Comparison of ENCODE assay signal across 9 cellular contexts in the genomic region with DNA sequence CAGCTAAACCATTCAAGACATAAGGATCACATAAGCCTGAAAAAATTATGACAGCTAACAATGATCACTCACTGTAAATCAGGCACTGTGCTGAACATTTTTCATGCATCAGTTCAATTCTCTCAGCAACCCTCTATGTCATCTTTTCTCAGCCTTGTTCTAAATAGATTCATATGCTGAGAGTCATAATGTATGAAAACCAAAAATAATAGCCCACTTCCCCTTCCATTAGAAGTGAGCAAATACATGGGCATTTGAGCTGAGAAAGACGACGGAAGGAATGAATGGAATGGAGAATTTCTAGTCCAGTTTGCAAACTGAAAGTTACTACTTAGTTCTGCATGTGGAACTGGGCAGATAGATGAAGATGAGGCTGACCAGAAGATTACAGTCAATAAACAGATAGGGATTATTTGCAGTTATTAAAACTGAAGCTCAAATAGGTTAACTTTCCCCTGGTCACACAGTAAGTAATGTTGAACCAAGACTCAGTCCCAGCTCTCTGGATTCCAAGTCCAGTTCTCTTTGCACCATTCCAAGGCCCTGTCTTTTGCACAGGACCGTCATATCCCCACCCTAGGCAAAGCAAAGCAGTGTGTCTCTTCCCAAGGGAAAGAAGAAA. TPM values are rescaled to one million over a fixed set of nuclear protein-coding genes. Genes with fewer than 3 reads are reported as not detected.
DNase-seq lines count a peak whose midpoint lies in the region; ATAC-seq and TF ChIP-seq lines count a peak whose summit lies in the region.
"Had no signal": no experiment of that assay in that cellular context is flagged by ENCODE, and none has a peak within 500 bp of the region (broad histone marks: within the 10 kb centered on the region; RNA-seq: fewer than 3 reads in every experiment).

No MANE protein-coding gene starts in this region.

- no peaks in the 10 kb centered on the region for H3K9me3 ChIP-seq in osteoblast (ENCODE audit: low read depth, low read length)

- H3K9me3 Mint-ChIP-seq in MCF 10A (ENCODE audit: unreplicated experiment), result no peaks in the 10 kb centered on the region
- H3K9me3 Mint-ChIP-seq: stimulated activated naive CD8-positive, alpha-beta T cell treated with anti-CD3 and anti-CD28 coated beads, Interleukin-15, amount 100 ng/mL, for 72 hours had no signal

- no peak overlapping the region for H3K27ac Mint-ChIP-seq in MCF 10A (ENCODE audit: low read depth, unreplicated experiment)
- H3K27ac Mint-ChIP-seq: stimulated activated naive CD8-positive, alpha-beta T cell treated with anti-CD3 and anti-CD28 coated beads, Interleukin-15, amount 100 ng/mL, for 72 hours had no signal

- TF ChIP-seq CTCF in GM06990 (IDR thresholded peaks at IDR 0.05; ENCODE audit: insufficient read depth, low read length, poor library complexity, severe bottlenecking) (no peak), MCF 10A (IDR thresholded peaks at IDR 0.05; ENCODE audit: unreplicated experiment) (no peak), osteoblast (IDR thresholded peaks at IDR 0.05; ENCODE audit: extremely low read depth, low read depth, low read length) (no peak)

- H3K79me2 ChIP-seq in osteoblast (ENCODE audit: insufficient read depth, low read length), result peaks cover 33% of the 10 kb centered on the region

- H3K4me1 Mint-ChIP-seq in MCF 10A (ENCODE audit: insufficient read depth, unreplicated experiment), result peaks cover 15% of the 10 kb centered on the region

- peak overlapping the region; percentile 59 for H3K4me3 Mint-ChIP-seq in MCF 10A (ENCODE audit: unreplicated experiment)

- peak; percentile 39 for DNase-seq in GM06990 (ENCODE audit: extremely low read depth, insufficient read length)
- no peak for DNase-seq in MCF 10A (ENCODE audit: unreplicated experiment)
- peak; percentile 97 for DNase-seq in osteoblast (ENCODE audit: insufficient read length, low spot score, missing footprints)
- DNase-seq in dermis blood vessel endothelial cell, result no peak
- no peak for DNase-seq in DMS79 (lab: John Stamatoyannopoulos, UW)
- DNase-seq: stimulated activated naive CD8-positive, alpha-beta T cell treated with anti-CD3 and anti-CD28 coated beads, Interleukin-15, amount 100 ng/mL, for 72 hours had no signal

- H3K27me3 ChIP-seq in GM06990 (replicated peaks; ENCODE audit: control insufficient read depth, insufficient read depth, low read length) (no peaks in the 10 kb centered on the region), osteoblast (ENCODE audit: insufficient read depth, low read length) (no peaks in the 10 kb centered on the region)

- ATAC-seq in HG03378 (IDR thresholded peaks at IDR 0.05; ENCODE audit: unreplicated experiment) (peak; percentile 39), GM21825 (IDR thresholded peaks at IDR 0.05; ENCODE audit: unreplicated experiment) (no peak), GM19455 (IDR thresholded peaks at IDR 0.05; ENCODE audit: unreplicated experiment) (no peak)
- ATAC-seq: stimulated activated naive CD8-positive, alpha-beta T cell treated with anti-CD3 and anti-CD28 coated beads, Interleukin-15, amount 100 ng/mL, for 72 hours had no signal

- peak overlapping the region; percentile 84 for H3K27ac ChIP-seq in osteoblast (ENCODE audit: low read depth, low read length)

- peak overlapping the region; percentile 91 for H3K4me2 ChIP-seq in osteoblast (ENCODE audit: insufficient read depth, low read length)

- no peak overlapping the region for H2AFZ ChIP-seq in osteoblast (ENCODE audit: low read length)

- H3K4me1 ChIP-seq in osteoblast (ENCODE audit: insufficient read depth, low read length), result peaks cover 27% of the 10 kb centered on the region

- peaks cover 13% of the 10 kb centered on the region for H4K20me1 ChIP-seq in osteoblast (ENCODE audit: insufficient read depth, low read length)

- H3K36me3 Mint-ChIP-seq in MCF 10A (ENCODE audit: insufficient read depth, unreplicated experiment), result no peaks in the 10 kb centered on the region

- H3K36me3 ChIP-seq in GM06990 (ENCODE audit: control insufficient read depth, insufficient read depth, low read length) (no peaks in the 10 kb centered on the region; the same call in 1 of the 2 replicates), osteoblast (ENCODE audit: insufficient read depth, low read length) (peaks cover 15% of the 10 kb centered on the region)

- no peaks in the 10 kb centered on the region for H3K27me3 Mint-ChIP-seq in MCF 10A (ENCODE audit: insufficient read depth, unreplicated experiment)

- no TSS peak for BruUV-seq in MCF 10A (replicated peaks; lab: Mats Ljungman, UMichigan)

- H3K4me3 ChIP-seq in GM06990 (replicated peaks; ENCODE audit: low read depth, low read length), result no peak overlapping the region
- H3K4me3 ChIP-seq in osteoblast (ENCODE audit: insufficient read depth, low read length), result peak overlapping the region; percentile 96

- POLR2A ChIA-PET in MCF 10A (lab: Yijun Ruan, JAX), result interaction anchor here (0.8 to 1.2 kb wide), 3 partner anchors 10 to 262 kb away, joined by 3 to 5 read pairs (median 3); partner anchors contain the start of gene CBR4

- intact Hi-C loops in MCF 10A (cut with micrococcal nuclease), result loop anchor here (10.0 kb wide), 1 partner anchor 112 kb away; no protein-coding TSS in a partner anchor

- CTCF ChIA-PET in MCF 10A (lab: Yijun Ruan, JAX), result interaction anchor here (0.5 to 0.8 kb wide), 4 partner anchors 12 to 294 kb away, joined by 3 to 4 read pairs (median 3); no protein-coding TSS in a partner anchor

RNA-seq across cellular contexts. Expression of gene SH3RF1, which starts 1.6 kb away (rescaled TPM):
- total RNA-seq in MCF 10A (2022), result 16.5 and 17.4 TPM in 2 replicates
- 33.0 and 37.6 TPM in 2 replicates for total RNA-seq in osteoblast
- total RNA-seq in dermis blood vessel endothelial cell, result 10.8 and 11.2 TPM in 2 replicates

Comparison
In these comparisons a context has a peak if more than half of its experiments do, and no peak if none do; other contexts are left out.
1. DNase-seq: peak in GM06990 (single experiment) and osteoblast (single experiment); none in MCF 10A (single experiment), dermis blood vessel endothelial cell (single experiment) and DMS79 (single experiment).